1 cellular context compared by ENCODE assay signal in the genomic region with DNA sequence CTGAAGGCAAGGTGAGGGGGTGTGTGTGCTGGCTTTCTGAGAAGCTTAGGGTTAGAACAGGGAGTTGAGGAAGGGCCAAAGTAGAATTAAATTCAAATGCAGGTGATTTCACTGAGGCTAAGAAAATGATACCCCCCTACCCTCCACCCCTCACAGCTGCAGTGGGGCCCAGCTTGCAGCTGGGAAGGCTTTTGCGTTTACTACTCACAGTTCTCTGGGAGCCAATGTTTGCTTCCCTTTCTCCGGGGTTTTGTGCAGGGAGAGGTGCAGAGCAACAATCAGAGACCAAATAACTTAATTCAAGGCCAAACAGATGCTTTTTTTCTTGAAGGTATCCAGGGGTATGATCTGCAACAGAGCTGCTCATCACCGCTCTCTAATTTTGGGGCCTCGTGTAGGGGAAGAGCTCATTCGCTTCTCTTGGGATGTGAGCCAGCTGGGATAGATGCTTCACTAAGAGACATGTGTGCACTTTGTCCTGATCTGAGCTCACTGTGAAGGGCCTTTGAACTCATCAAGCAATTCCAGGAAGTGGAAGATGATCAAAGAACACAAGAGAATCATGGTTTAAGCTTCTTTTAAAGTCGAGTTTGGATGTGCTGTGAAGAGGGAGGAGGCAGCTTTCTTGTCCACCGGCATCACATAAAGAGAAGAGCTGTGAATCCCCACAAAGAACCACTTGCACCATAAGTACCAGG.
TF ChIP-seq lines count a peak whose summit lies in the region.

No MANE protein-coding gene starts in this region.

TF ChIP-seq in GM12878, 131 proteins besides CTCF, POLR2A, EP300 and RAD21:
- TF ChIP-seq ZNF24 (IDR thresholded peaks at IDR 0.05) (no peak), ZBED1 (IDR thresholded peaks at IDR 0.05; ENCODE audit: borderline replicate concordance) (no peak), NR2C1 (IDR thresholded peaks at IDR 0.05) (no peak), ZNF274 (IDR thresholded peaks at IDR 0.05; ENCODE audit: insufficient read depth, insufficient read length) (no peak), DPF2 (IDR thresholded peaks at IDR 0.05) (no peak), BMI1 (IDR thresholded peaks at IDR 0.05; ENCODE audit: borderline replicate concordance) (no peak), NBN (IDR thresholded peaks at IDR 0.05) (no peak), ZBTB11 (CRISPR knock-in tag; IDR thresholded peaks at IDR 0.05) (no peak), SIX5 (IDR thresholded peaks at IDR 0.05; ENCODE audit: low read depth, low read length, severe bottlenecking) (no peak), ZNF384 (IDR thresholded peaks at IDR 0.05; ENCODE audit: borderline replicate concordance, low read depth, low read length) (no peak), ASH2L (IDR thresholded peaks at IDR 0.05; ENCODE audit: borderline replicate concordance, low read depth) (no peak), EGR1 (IDR thresholded peaks at IDR 0.05; ENCODE audit: borderline replicate concordance in 1 of 2, low read depth in 2 of 2, low read length in 2 of 2) (no peak), HDAC6 (IDR thresholded peaks at IDR 0.05; ENCODE audit: unreplicated experiment) (no peak), RCOR1 (conservative IDR thresholded peaks at IDR 0.05; ENCODE audit: low read depth, low read length) (no peak), STAT3 (IDR thresholded peaks at IDR 0.05; ENCODE audit: low read depth, low read length) (no peak), ATF7 (IDR thresholded peaks at IDR 0.05; ENCODE audit: low read depth) (no peak), PAX5 (IDR thresholded peaks at IDR 0.05; ENCODE audit: borderline replicate concordance, low read depth, low read length) (no peak), TCF12 (IDR thresholded peaks at IDR 0.05; ENCODE audit: low read depth, low read length) (no peak)
- TF ChIP-seq, protein P1, sequence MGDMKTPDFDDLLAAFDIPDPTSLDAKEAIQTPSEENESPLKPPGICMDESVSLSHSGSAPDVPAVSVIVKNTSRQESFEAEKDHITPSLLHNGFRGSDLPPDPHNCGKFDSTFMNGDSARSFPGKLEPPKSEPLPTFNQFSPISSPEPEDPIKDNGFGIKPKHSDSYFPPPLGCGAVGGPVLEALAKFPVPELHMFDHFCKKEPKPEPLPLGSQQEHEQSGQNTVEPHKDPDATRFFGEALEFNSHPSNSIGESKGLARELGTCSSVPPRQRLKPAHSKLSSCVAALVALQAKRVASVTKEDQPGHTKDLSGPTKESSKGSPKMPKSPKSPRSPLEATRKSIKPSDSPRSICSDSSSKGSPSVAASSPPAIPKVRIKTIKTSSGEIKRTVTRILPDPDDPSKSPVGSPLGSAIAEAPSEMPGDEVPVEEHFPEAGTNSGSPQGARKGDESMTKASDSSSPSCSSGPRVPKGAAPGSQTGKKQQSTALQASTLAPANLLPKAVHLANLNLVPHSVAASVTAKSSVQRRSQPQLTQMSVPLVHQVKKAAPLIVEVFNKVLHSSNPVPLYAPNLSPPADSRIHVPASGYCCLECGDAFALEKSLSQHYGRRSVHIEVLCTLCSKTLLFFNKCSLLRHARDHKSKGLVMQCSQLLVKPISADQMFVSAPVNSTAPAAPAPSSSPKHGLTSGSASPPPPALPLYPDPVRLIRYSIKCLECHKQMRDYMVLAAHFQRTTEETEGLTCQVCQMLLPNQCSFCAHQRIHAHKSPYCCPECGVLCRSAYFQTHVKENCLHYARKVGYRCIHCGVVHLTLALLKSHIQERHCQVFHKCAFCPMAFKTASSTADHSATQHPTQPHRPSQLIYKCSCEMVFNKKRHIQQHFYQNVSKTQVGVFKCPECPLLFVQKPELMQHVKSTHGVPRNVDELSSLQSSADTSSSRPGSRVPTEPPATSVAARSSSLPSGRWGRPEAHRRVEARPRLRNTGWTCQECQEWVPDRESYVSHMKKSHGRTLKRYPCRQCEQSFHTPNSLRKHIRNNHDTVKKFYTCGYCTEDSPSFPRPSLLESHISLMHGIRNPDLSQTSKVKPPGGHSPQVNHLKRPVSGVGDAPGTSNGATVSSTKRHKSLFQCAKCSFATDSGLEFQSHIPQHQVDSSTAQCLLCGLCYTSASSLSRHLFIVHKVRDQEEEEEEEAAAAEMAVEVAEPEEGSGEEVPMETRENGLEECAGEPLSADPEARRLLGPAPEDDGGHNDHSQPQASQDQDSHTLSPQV (IDR thresholded peaks at IDR 0.05) = no peak
- TF ChIP-seq, protein P2, sequence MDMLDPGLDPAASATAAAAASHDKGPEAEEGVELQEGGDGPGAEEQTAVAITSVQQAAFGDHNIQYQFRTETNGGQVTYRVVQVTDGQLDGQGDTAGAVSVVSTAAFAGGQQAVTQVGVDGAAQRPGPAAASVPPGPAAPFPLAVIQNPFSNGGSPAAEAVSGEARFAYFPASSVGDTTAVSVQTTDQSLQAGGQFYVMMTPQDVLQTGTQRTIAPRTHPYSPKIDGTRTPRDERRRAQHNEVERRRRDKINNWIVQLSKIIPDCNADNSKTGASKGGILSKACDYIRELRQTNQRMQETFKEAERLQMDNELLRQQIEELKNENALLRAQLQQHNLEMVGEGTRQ (IDR thresholded peaks at IDR 0.05; ENCODE audit: borderline replicate concordance, low read depth, low read length) = no peak
TF ChIP-seq in GM12878: peak in this region for 0.
